18 cellular contexts compared by ENCODE assay signal in the genomic region with DNA sequence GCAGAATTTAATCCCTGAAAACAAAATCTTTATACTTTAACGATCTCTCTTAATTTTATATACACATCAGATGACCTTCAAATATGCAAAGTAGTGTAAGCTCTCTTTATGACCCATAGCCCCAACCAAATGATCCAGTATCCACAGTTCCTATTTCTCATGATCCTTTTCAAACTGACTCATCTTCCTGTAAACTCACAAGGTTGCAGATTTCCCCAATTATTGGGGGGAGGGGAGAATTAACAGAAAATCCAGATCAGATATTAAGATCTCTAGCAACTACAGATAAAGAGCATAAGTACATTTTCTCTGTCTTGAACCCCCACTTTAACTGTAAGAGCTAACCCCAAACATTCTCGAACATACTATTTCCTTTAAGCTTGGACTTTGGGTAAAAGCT. TPM values are rescaled to one million over a fixed set of nuclear protein-coding genes. Genes with fewer than 3 reads are reported as not detected.
DNase-seq lines count a peak whose midpoint lies in the region; ATAC-seq and TF ChIP-seq lines count a peak whose summit lies in the region.
"Had no signal": no experiment of that assay in that cellular context is flagged by ENCODE, and none has a peak within 500 bp of the region (broad histone marks: within the 10 kb centered on the region; RNA-seq: fewer than 3 reads in every experiment).

No MANE protein-coding gene starts in this region.

- H3K9me3 ChIP-seq in BLaER1 treated with 17β-estradiol and CSF1 and Interleukin-3, amounts not matched to agents 10 nM and 100 nM (replicated peaks in 1 of 11) = no peaks in the 10 kb centered on the region
- no peaks in the 10 kb centered on the region for H3K9me3 ChIP-seq in adrenal gland (replicated peaks in 1 of 3)

- no peaks in the 10 kb centered on the region for H3K9me3 Mint-ChIP-seq in activated CD4-positive, alpha-beta T cell treated with anti-CD3 and anti-CD28 coated beads, Interleukin-2, amount 10 ng/mL, durations not matched to agents 24 days and 14 days
- H3K9me3 Mint-ChIP-seq: stimulated activated memory B cell treated with anti-CD40 and anti-IgM and Interleukin-4, amounts not matched to agents 10 μg/mL and 1 μg/mL and 100 μg/mL, for 72 hours; T-helper 1 cell treated with Interleukin-12 subunit alpha and Interleukin-12 subunit beta and Interleukin-4 antibody, amounts not matched to agents 30 μg/mL and 1 μg/mL, for 36 hours had no signal

- peak; percentile 35 for DNase-seq in HS-5 (ENCODE audit: low read depth)
- no peak for DNase-seq in adrenal gland
- peak; percentile 23 for DNase-seq in fibroblast of villous mesenchyme (ENCODE audit: low read depth)
- no peak for DNase-seq in left lobe of liver (ENCODE audit: low spot score)
- no peak for DNase-seq in activated CD4-positive, alpha-beta T cell treated with anti-CD3 and anti-CD28 coated beads, Interleukin-2, amount 10 ng/mL, durations not matched to agents 24 days and 14 days
- no peak for DNase-seq in cortex of kidney (lab: John Stamatoyannopoulos, UW)
- DNase-seq: activated CD4-positive, alpha-beta T cell treated with anti-CD3 and anti-CD28 coated beads for 1 hour; activated CD8-positive, alpha-beta memory T cell treated with anti-CD3 and anti-CD28 coated beads, Interleukin-2, amount 50 U/mL, for 4 hours; activated naive CD4-positive, alpha-beta T cell treated with anti-CD3 and anti-CD28 coated beads, Interleukin-2, amount 50 U/mL, for 16 hours; DMS 273 treated with DMSO at 0.1 percent for 48 hours; left cardiac atrium; NCI-H1930 had no signal

- H4K20me1 ChIP-seq in BLaER1 treated with 17β-estradiol and CSF1 and Interleukin-3, amounts not matched to agents 10 nM and 100 nM = no peaks in the 10 kb centered on the region

- intact Hi-C loops in adrenal gland (cut with DNase I) = no loop called here
- intact Hi-C loops in activated CD4-positive, alpha-beta T cell treated with anti-CD3 and anti-CD28 coated beads, Interleukin-2, amount 10 ng/mL, durations not matched to agents 24 days and 14 days (cut with micrococcal nuclease) = no loop called here

- peaks cover 34% of the 10 kb centered on the region for H3K36me3 Mint-ChIP-seq in activated CD4-positive, alpha-beta T cell treated with anti-CD3 and anti-CD28 coated beads, Interleukin-2, amount 10 ng/mL, durations not matched to agents 24 days and 14 days (ENCODE audit: low read depth)

- peak overlapping the region in 5 of 11 experiments; percentile 39 to 81 (median 76); a peak in 9 of 22 replicates for H3K27ac ChIP-seq in BLaER1 treated with 17β-estradiol and CSF1 and Interleukin-3, amounts not matched to agents 10 nM and 100 nM
- peak overlapping the region in 4 of 5 donors; percentile 18 to 85 (median 61) for H3K27ac ChIP-seq in adrenal gland
- H3K27ac ChIP-seq: cardiac muscle cell had no signal

- peaks cover 0 to 99% (median 13%) of the 10 kb centered on the region in 10 experiments; a peak in 9 of 20 replicates for H3K4me1 ChIP-seq in BLaER1 treated with 17β-estradiol and CSF1 and Interleukin-3, amounts not matched to agents 10 nM and 100 nM
- peaks cover 43 to 47% of the 10 kb centered on the region in 2 donors for H3K4me1 ChIP-seq in adrenal gland (replicated peaks in 1 of 2)

- H3K27me3 Mint-ChIP-seq in activated CD4-positive, alpha-beta T cell treated with anti-CD3 and anti-CD28 coated beads, Interleukin-2, amount 10 ng/mL, durations not matched to agents 24 days and 14 days = no peaks in the 10 kb centered on the region
- H3K27me3 Mint-ChIP-seq: stimulated activated memory B cell treated with anti-CD40 and anti-IgM and Interleukin-4, amounts not matched to agents 10 μg/mL and 1 μg/mL and 100 μg/mL, for 72 hours had no signal

- no peak for TF ChIP-seq CTCF in adrenal gland (IDR thresholded peaks at IDR 0.05)
- no peak for TF ChIP-seq CTCF in fibroblast of villous mesenchyme (IDR thresholded peaks at IDR 0.05; ENCODE audit: insufficient read depth, low read depth, low read length)

- peak overlapping the region in 4 of 11 experiments; percentile 36 to 49 (median 42); a peak in 2 of 22 replicates for H3K9ac ChIP-seq in BLaER1 treated with 17β-estradiol and CSF1 and Interleukin-3, amounts not matched to agents 10 nM and 100 nM

- H3K4me1 Mint-ChIP-seq in activated CD4-positive, alpha-beta T cell treated with anti-CD3 and anti-CD28 coated beads, Interleukin-2, amount 10 ng/mL, durations not matched to agents 24 days and 14 days = peaks cover 3% of the 10 kb centered on the region
- H3K4me1 Mint-ChIP-seq: stimulated activated memory B cell treated with anti-CD40 and anti-IgM and Interleukin-4, amounts not matched to agents 10 μg/mL and 1 μg/mL and 100 μg/mL, for 72 hours had no signal

- 39 to 51% (median 45%) methylated on average over 2 of the region's 2 CpGs for WGBS in adrenal gland, 4 donors

- no peaks in the 10 kb centered on the region for H3K27me3 ChIP-seq in BLaER1 treated with 17β-estradiol and CSF1 and Interleukin-3, amounts not matched to agents 10 nM and 100 nM
- no peaks in the 10 kb centered on the region for H3K27me3 ChIP-seq in adrenal gland
- H3K27me3 ChIP-seq: cardiac muscle cell had no signal

- peak overlapping the region in 6 of 11 experiments; percentile 14 to 94 (median 67); a peak in 12 of 22 replicates for H3K4me2 ChIP-seq in BLaER1 treated with 17β-estradiol and CSF1 and Interleukin-3, amounts not matched to agents 10 nM and 100 nM
- H3K4me2 ChIP-seq: smooth muscle cell had no signal

- H3K36me3 ChIP-seq in BLaER1 treated with 17β-estradiol and CSF1 and Interleukin-3, amounts not matched to agents 10 nM and 100 nM = peaks cover 71 to 97% (median 83%) of the 10 kb centered on the region in 11 experiments
- peaks cover 0 to 62% of the 10 kb centered on the region in 2 donors for H3K36me3 ChIP-seq in adrenal gland (replicated peaks in 1 of 2)

- no peak for TF ChIP-seq POLR2A in adrenal gland (IDR thresholded peaks at IDR 0.05)

- H3K27ac Mint-ChIP-seq in activated CD4-positive, alpha-beta T cell treated with anti-CD3 and anti-CD28 coated beads, Interleukin-2, amount 10 ng/mL, durations not matched to agents 24 days and 14 days = no peak overlapping the region
- H3K27ac Mint-ChIP-seq: stimulated activated memory B cell treated with anti-CD40 and anti-IgM and Interleukin-4, amounts not matched to agents 10 μg/mL and 1 μg/mL and 100 μg/mL, for 72 hours; T-helper 1 cell treated with Interleukin-12 subunit alpha and Interleukin-12 subunit beta and Interleukin-4 antibody, amounts not matched to agents 30 μg/mL and 1 μg/mL, for 36 hours had no signal

- no peak for ATAC-seq in left lobe of liver
- no peak for ATAC-seq in HG03196 (IDR thresholded peaks at IDR 0.05; ENCODE audit: unreplicated experiment)
- ATAC-seq: left cardiac atrium; stimulated activated memory B cell treated with anti-CD40 and anti-IgM and Interleukin-4, amounts not matched to agents 10 μg/mL and 1 μg/mL and 100 μg/mL, for 72 hours had no signal

- no peak overlapping the region for H3K4me3 Mint-ChIP-seq in activated CD4-positive, alpha-beta T cell treated with anti-CD3 and anti-CD28 coated beads, Interleukin-2, amount 10 ng/mL, durations not matched to agents 24 days and 14 days
- H3K4me3 Mint-ChIP-seq: stimulated activated memory B cell treated with anti-CD40 and anti-IgM and Interleukin-4, amounts not matched to agents 10 μg/mL and 1 μg/mL and 100 μg/mL, for 72 hours; T-helper 1 cell treated with Interleukin-12 subunit alpha and Interleukin-12 subunit beta and Interleukin-4 antibody, amounts not matched to agents 30 μg/mL and 1 μg/mL, for 36 hours had no signal

- H3K4me3 ChIP-seq in BLaER1 treated with 17β-estradiol and CSF1 and Interleukin-3, amounts not matched to agents 10 nM and 100 nM = no peak overlapping the region
- H3K4me3 ChIP-seq in adrenal gland (no peak overlapping the region), fibroblast of villous mesenchyme (ENCODE audit: low read depth, low read length) (no peak overlapping the region)
- H3K4me3 ChIP-seq: cardiac muscle cell, smooth muscle cell had no signal

RNA-seq across cellular contexts. Expression of gene GNS, which starts 12.5 kb away (rescaled TPM):
- total RNA-seq in adrenal gland = 100 to 1,000 TPM; 388 to 647 (median 567) TPM
- polyA plus RNA-seq in adrenal gland = 100 to 1,000 TPM in 1 of 3 donors, 10 to 100 TPM in 2; 44.3 to 591 (median 62.6) TPM
- total RNA-seq in fibroblast of villous mesenchyme = 146 and 166 TPM in 2 replicates
- 41.2 TPM for total RNA-seq in left lobe of liver
- 19.9 and 20.5 TPM in 2 replicates for total RNA-seq in activated CD4-positive, alpha-beta T cell treated with anti-CD3 and anti-CD28 coated beads, Interleukin-2, amount 10 ng/mL, durations not matched to agents 24 days and 14 days

Comparison
In these comparisons a context has a peak if more than half of its experiments do, and no peak if none do; other contexts are left out.
1. DNase-seq: peak in HS-5 (single experiment) and fibroblast of villous mesenchyme (single experiment); none in adrenal gland (0 of 7), left lobe of liver (single experiment), activated CD4-positive, alpha-beta T cell treated with anti-CD3 and anti-CD28 coated beads, Interleukin-2, amount 10 ng/mL, durations not matched to agents 24 days and 14 days (single experiment) and cortex of kidney (single experiment).